Comparison of ENCODE assay signal across 8 cellular contexts in the genomic region with DNA sequence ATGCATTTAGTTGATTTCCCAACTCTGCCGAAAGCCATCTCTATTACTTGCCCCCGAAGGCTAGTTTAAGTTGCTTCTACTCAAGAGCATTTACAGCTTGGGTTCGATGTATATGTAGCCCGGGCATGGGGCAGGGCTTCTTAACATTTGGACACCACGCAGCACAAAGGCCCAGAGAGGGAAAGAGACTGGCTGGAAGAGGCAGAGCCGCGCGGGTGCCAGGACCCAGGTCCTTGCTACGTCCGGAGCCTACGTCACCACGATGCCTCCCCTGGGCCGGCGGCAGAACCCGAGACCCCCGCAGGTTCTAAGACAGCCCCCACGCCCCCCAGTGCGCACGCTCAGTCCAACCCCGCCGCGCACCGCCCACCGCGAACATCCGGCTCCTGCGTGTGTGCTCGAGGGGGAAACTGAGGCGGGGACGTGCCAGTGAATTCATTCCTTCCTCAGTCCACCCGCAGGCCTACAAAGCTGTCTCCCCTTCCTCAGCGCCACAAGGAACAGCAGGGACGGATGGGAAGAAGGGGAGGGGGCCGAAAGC. TPM values are rescaled to one million over a fixed set of nuclear protein-coding genes. Genes with fewer than 3 reads are reported as not detected.
DNase-seq lines count a peak whose midpoint lies in the region; ATAC-seq lines count a peak whose summit lies in the region.

No MANE protein-coding gene starts in this region.

- peaks cover 49% of the 10 kb centered on the region for H3K36me3 Mint-ChIP-seq in stimulated activated effector memory CD8-positive, alpha-beta T cell treated with anti-CD3 and anti-CD28 coated beads, Interleukin-12 subunit alpha, Interleukin-12 subunit beta, amount 100 ng/mL, for 72 hours

- ATAC-seq in GM19372 (IDR thresholded peaks at IDR 0.05; ENCODE audit: low read depth, unreplicated experiment) (peak; percentile 2), HG03565 (IDR thresholded peaks at IDR 0.05; ENCODE audit: unreplicated experiment) (peak; percentile 1), GM21367 (IDR thresholded peaks at IDR 0.05; ENCODE audit: unreplicated experiment) (no peak)
- peak; percentile 31 for ATAC-seq in stimulated activated effector memory CD8-positive, alpha-beta T cell treated with anti-CD3 and anti-CD28 coated beads, Interleukin-12 subunit alpha, Interleukin-12 subunit beta, amount 100 ng/mL, for 72 hours

- H3K9me3 Mint-ChIP-seq in stimulated activated effector memory CD8-positive, alpha-beta T cell treated with anti-CD3 and anti-CD28 coated beads, Interleukin-12 subunit alpha, Interleukin-12 subunit beta, amount 100 ng/mL, for 72 hours, result no peaks in the 10 kb centered on the region

- H3K27me3 ChIP-seq in layer of hippocampus (ENCODE audit: control insufficient read depth, insufficient read depth, low read length), result no peaks in the 10 kb centered on the region

- DNase-seq in COLO829 (ENCODE audit: low spot score), result peak; percentile 27
- peak; percentile 52 for DNase-seq in RPMI7951 (ENCODE audit: low read depth)
- DNase-seq in cerebellum (ENCODE audit: low spot score), result peak; percentile 83
- DNase-seq in stimulated activated effector memory CD8-positive, alpha-beta T cell treated with anti-CD3 and anti-CD28 coated beads, Interleukin-12 subunit alpha, Interleukin-12 subunit beta, amount 100 ng/mL, for 72 hours (ENCODE audit: low spot score in 2 of 2), result no peak

- peaks cover 26% of the 10 kb centered on the region for H3K4me1 Mint-ChIP-seq in stimulated activated effector memory CD8-positive, alpha-beta T cell treated with anti-CD3 and anti-CD28 coated beads, Interleukin-12 subunit alpha, Interleukin-12 subunit beta, amount 100 ng/mL, for 72 hours

- peak overlapping the region; percentile 100 for H3K27ac ChIP-seq in layer of hippocampus (ENCODE audit: low read depth, low read length)

- peak overlapping the region; percentile 99 for H3K27ac Mint-ChIP-seq in stimulated activated effector memory CD8-positive, alpha-beta T cell treated with anti-CD3 and anti-CD28 coated beads, Interleukin-12 subunit alpha, Interleukin-12 subunit beta, amount 100 ng/mL, for 72 hours

- peak overlapping the region; percentile 98 for H3K4me3 Mint-ChIP-seq in stimulated activated effector memory CD8-positive, alpha-beta T cell treated with anti-CD3 and anti-CD28 coated beads, Interleukin-12 subunit alpha, Interleukin-12 subunit beta, amount 100 ng/mL, for 72 hours

RNA-seq across cellular contexts. Expression of a gene that starts 0.4 kb away (rescaled TPM):
- 11.5 and 13.6 TPM in 2 replicates for total RNA-seq in RPMI7951 (2014; rRNA removed; shearing (Covaris generic))
- total RNA-seq in cerebellum, result 13.3 TPM

RNA-seq across cellular contexts. Expression of a gene that starts 22.2 kb away (rescaled TPM):
- total RNA-seq in RPMI7951 (2014; rRNA removed; shearing (Covaris generic)), result 36.8 and 47.1 TPM in 2 replicates
- 37.5 TPM for total RNA-seq in cerebellum

RNA-seq across cellular contexts. Expression of a gene that starts 37.9 kb away (rescaled TPM):
- total RNA-seq in RPMI7951 (2014; rRNA removed; shearing (Covaris generic)), result 11.9 and 12.0 TPM in 2 replicates
- total RNA-seq in cerebellum, result 17.1 TPM

RNA-seq across cellular contexts. Expression of a gene that starts 43.0 kb away (rescaled TPM):
- total RNA-seq in RPMI7951 (2014; rRNA removed; shearing (Covaris generic)), result 168 and 187 TPM in 2 replicates
- total RNA-seq in cerebellum, result 33.1 TPM

RNA-seq across cellular contexts. Expression of a gene that starts 43.1 kb away (rescaled TPM):
- total RNA-seq in RPMI7951 (2014; rRNA removed; shearing (Covaris generic)), result 3.0 and 5.5 TPM in 2 replicates
- total RNA-seq in cerebellum, result 3.7 TPM

Comparison
In these comparisons a context has a peak if more than half of its experiments do, and no peak if none do; other contexts are left out.
1. DNase-seq: peak in COLO829 (single experiment), RPMI7951 (single experiment) and cerebellum (single experiment); none in stimulated activated effector memory CD8-positive, alpha-beta T cell treated with anti-CD3 and anti-CD28 coated beads, Interleukin-12 subunit alpha, Interleukin-12 subunit beta, amount 100 ng/mL, for 72 hours (0 of 2).